Comparison of ENCODE assay signal across 16 cellular contexts in the genomic region with DNA sequence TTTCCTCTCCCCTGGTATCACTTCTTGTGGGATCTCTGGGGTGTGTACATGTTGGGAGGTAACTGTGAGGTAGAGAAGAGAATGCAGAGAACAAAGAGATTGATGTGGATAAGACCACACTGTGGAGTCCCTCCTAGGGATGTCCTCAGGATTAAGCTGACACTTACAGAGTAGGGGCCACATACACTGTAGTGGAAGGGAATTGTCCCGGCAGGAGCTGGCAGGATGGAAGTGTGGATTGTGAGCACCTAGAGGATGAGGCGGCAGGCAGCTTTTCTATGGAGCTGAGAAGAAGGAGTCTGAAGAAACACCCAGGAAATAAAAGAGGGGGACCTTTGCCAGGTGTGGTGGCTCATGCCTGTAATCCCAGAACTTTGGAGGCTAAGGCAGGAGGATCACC. TPM values are rescaled to one million over a fixed set of nuclear protein-coding genes. Genes with fewer than 3 reads are reported as not detected.
DNase-seq lines count a peak whose midpoint lies in the region; ATAC-seq and TF ChIP-seq lines count a peak whose summit lies in the region.
"Had no signal": no experiment of that assay in that cellular context is flagged by ENCODE, and none has a peak within 500 bp of the region (broad histone marks: within the 10 kb centered on the region; RNA-seq: fewer than 3 reads in every experiment).

No MANE protein-coding gene starts in this region.

- peaks cover 26% of the 10 kb centered on the region for H3K4me1 Mint-ChIP-seq in activated naive CD4-positive, alpha-beta T cell treated with anti-CD3 and anti-CD28 coated beads, Interleukin-2, amount 50 U/mL, for 24 hours
- H3K4me1 Mint-ChIP-seq in activated CD4-positive, alpha-beta memory T cell treated with anti-CD3 and anti-CD28 coated beads for 36 hours (ENCODE audit: low read depth) = peaks cover 36% of the 10 kb centered on the region
- H3K4me1 Mint-ChIP-seq in naive thymus-derived CD4-positive, alpha-beta T cell = peaks cover 22 to 37% (median 34%) of the 10 kb centered on the region in 7 donors

- peak overlapping the region; percentile 26 for H3K27ac Mint-ChIP-seq in activated naive CD4-positive, alpha-beta T cell treated with anti-CD3 and anti-CD28 coated beads, Interleukin-2, amount 50 U/mL, for 24 hours
- peak overlapping the region; percentile 2 for H3K27ac Mint-ChIP-seq in activated CD4-positive, alpha-beta memory T cell treated with anti-CD3 and anti-CD28 coated beads for 36 hours
- peak overlapping the region in 6 of 9 donors; percentile 0 to 79 (median 34) for H3K27ac Mint-ChIP-seq in naive thymus-derived CD4-positive, alpha-beta T cell
- H3K27ac Mint-ChIP-seq: B cell had no signal

- intact Hi-C loops in activated CD4-positive, alpha-beta memory T cell treated with anti-CD3 and anti-CD28 coated beads for 36 hours (cut with micrococcal nuclease) = no loop called here
- intact Hi-C loops in naive thymus-derived CD4-positive, alpha-beta T cell (cut with micrococcal nuclease) = no loop called here
- intact Hi-C loops in Right ventricle myocardium inferior (cut with DNase I) = no loop called here

- ATAC-seq in naive thymus-derived CD4-positive, alpha-beta T cell = no peak
- no peak for ATAC-seq in Right ventricle myocardium inferior
- ATAC-seq: PC-3 had no signal

- H3K9me3 ChIP-seq in HEK293 (ENCODE audit: control insufficient read depth, insufficient read depth, low read depth, low read length) = no peaks in the 10 kb centered on the region
- no peaks in the 10 kb centered on the region for H3K9me3 ChIP-seq in naive thymus-derived CD4-positive, alpha-beta T cell (ENCODE audit: control insufficient read depth in 2 of 3, low read length in 3 of 3)
- H3K9me3 ChIP-seq: MG63 had no signal

- no peaks in the 10 kb centered on the region for H3K27me3 ChIP-seq in naive thymus-derived CD4-positive, alpha-beta T cell (ENCODE audit: control insufficient read depth in 2 of 2, insufficient read depth in 2 of 2, low read length in 2 of 2)
- H3K27me3 ChIP-seq: MG63 had no signal

- no peak for DNase-seq in activated naive CD4-positive, alpha-beta T cell (lab: John Stamatoyannopoulos, UW)
- no peak for DNase-seq in activated CD4-positive, alpha-beta memory T cell treated with anti-CD3 and anti-CD28 coated beads for 36 hours
- no peak for DNase-seq in naive thymus-derived CD4-positive, alpha-beta T cell
- DNase-seq in amygdala (lab: John Stamatoyannopoulos, UW) (no peak), Right ventricle myocardium inferior (ENCODE audit: missing footprints) (no peak)
- DNase-seq: GOT3, MG63, NCI-H1105, NCI-H187, NCI-H446, PC-3 had no signal

- no peak overlapping the region for H3K27ac ChIP-seq in HEK293 (ENCODE audit: extremely low read depth, low read depth, low read length)
- H3K27ac ChIP-seq in naive thymus-derived CD4-positive, alpha-beta T cell (ENCODE audit: low read depth, low read length) = no peak overlapping the region
- H3K27ac ChIP-seq: HL-60, KMS-11 had no signal

- POLR2A ChIA-PET in HEK293 (lab: Yijun Ruan, JAX) = no interaction called here
- POLR2A ChIA-PET in activated CD4-positive, alpha-beta memory T cell treated with anti-CD3 and anti-CD28 coated beads for 36 hours (lab: Charles Lee) = no interaction called here
- POLR2A ChIA-PET in naive thymus-derived CD4-positive, alpha-beta T cell (lab: Charles Lee) = interaction anchor here (1.4 kb wide), 1 partner anchor 37 kb away, joined by 3 read pairs; no protein-coding TSS in a partner anchor

- H3K36me3 Mint-ChIP-seq in activated naive CD4-positive, alpha-beta T cell treated with anti-CD3 and anti-CD28 coated beads, Interleukin-2, amount 50 U/mL, for 24 hours = peaks cover 15% of the 10 kb centered on the region
- H3K36me3 Mint-ChIP-seq in activated CD4-positive, alpha-beta memory T cell treated with anti-CD3 and anti-CD28 coated beads for 36 hours = peaks cover 47% of the 10 kb centered on the region
- peaks cover 9 to 45% (median 32%) of the 10 kb centered on the region in 5 donors for H3K36me3 Mint-ChIP-seq in naive thymus-derived CD4-positive, alpha-beta T cell

- no peaks in the 10 kb centered on the region for H3K27me3 Mint-ChIP-seq in activated naive CD4-positive, alpha-beta T cell treated with anti-CD3 and anti-CD28 coated beads, Interleukin-2, amount 50 U/mL, for 24 hours
- no peaks in the 10 kb centered on the region for H3K27me3 Mint-ChIP-seq in activated CD4-positive, alpha-beta memory T cell treated with anti-CD3 and anti-CD28 coated beads for 36 hours
- no peaks in the 10 kb centered on the region for H3K27me3 Mint-ChIP-seq in naive thymus-derived CD4-positive, alpha-beta T cell
- H3K27me3 Mint-ChIP-seq: B cell had no signal

- no peak overlapping the region for H3K4me3 Mint-ChIP-seq in activated naive CD4-positive, alpha-beta T cell treated with anti-CD3 and anti-CD28 coated beads, Interleukin-2, amount 50 U/mL, for 24 hours
- no peak overlapping the region for H3K4me3 Mint-ChIP-seq in activated CD4-positive, alpha-beta memory T cell treated with anti-CD3 and anti-CD28 coated beads for 36 hours
- no peak overlapping the region for H3K4me3 Mint-ChIP-seq in naive thymus-derived CD4-positive, alpha-beta T cell
- H3K4me3 Mint-ChIP-seq: B cell had no signal

- CTCF ChIA-PET in HEK293 (lab: Yijun Ruan, JAX) = interaction anchor here (1.0 to 1.5 kb wide), 2 partner anchors 7 to 11 kb away, joined by 3 to 6 read pairs; no protein-coding TSS in a partner anchor
- CTCF ChIA-PET in activated CD4-positive, alpha-beta memory T cell treated with anti-CD3 and anti-CD28 coated beads for 36 hours (lab: Charles Lee) = no interaction called here
- CTCF ChIA-PET in naive thymus-derived CD4-positive, alpha-beta T cell (lab: Charles Lee) = interaction anchor here (1.1 kb wide), 1 partner anchor 14 kb away, joined by 3 read pairs; no protein-coding TSS in a partner anchor

- H3K36me3 ChIP-seq in HEK293 (ENCODE audit: control insufficient read depth in 2 of 2, insufficient read depth in 1 of 2, low read length in 2 of 2) = peaks cover 18 to 47% of the 10 kb centered on the region in 2 experiments; a peak in 2 of 3 replicates
- H3K36me3 ChIP-seq in naive thymus-derived CD4-positive, alpha-beta T cell (ENCODE audit: control insufficient read depth in 2 of 3, insufficient read depth in 3 of 3, low read length in 3 of 3) = peaks cover 6 to 57% (median 19%) of the 10 kb centered on the region in 3 experiments
- H3K36me3 ChIP-seq: MG63 had no signal

- no peaks in the 10 kb centered on the region for H3K9me3 Mint-ChIP-seq in activated naive CD4-positive, alpha-beta T cell treated with anti-CD3 and anti-CD28 coated beads, Interleukin-2, amount 50 U/mL, for 24 hours
- no peaks in the 10 kb centered on the region for H3K9me3 Mint-ChIP-seq in activated CD4-positive, alpha-beta memory T cell treated with anti-CD3 and anti-CD28 coated beads for 36 hours
- H3K9me3 Mint-ChIP-seq in naive thymus-derived CD4-positive, alpha-beta T cell = no peaks in the 10 kb centered on the region

- H3K4me1 ChIP-seq in HEK293 (ENCODE audit: control insufficient read depth, insufficient read depth, low read length) = peaks cover 5% of the 10 kb centered on the region
- peaks cover 20 to 32% of the 10 kb centered on the region in 2 donors for H3K4me1 ChIP-seq in naive thymus-derived CD4-positive, alpha-beta T cell (ENCODE audit: control insufficient read depth in 2 of 2, insufficient read depth in 2 of 2, low read length in 2 of 2)

- no peak for TF ChIP-seq CTCF in HEK293 (tag by site-specific recombination; IDR thresholded peaks at IDR 0.05)

- no peak overlapping the region for H3K4me3 ChIP-seq in HEK293 (ENCODE audit: low read depth, low read length)
- H3K4me3 ChIP-seq in naive thymus-derived CD4-positive, alpha-beta T cell (ENCODE audit: low read length) = no peak overlapping the region
- H3K4me3 ChIP-seq: MG63 had no signal

TF ChIP-seq in HEK293, 187 proteins besides CTCF, POLR2A, EP300 and RAD21:
- TF ChIP-seq ZNF10 (tag by site-specific recombination; IDR thresholded peaks at IDR 0.05) (0 out of 2 replicates have a peak, but pooled peaks have one; percentile 0), MYNN (tag by site-specific recombination; IDR thresholded peaks at IDR 0.05; ENCODE audit: borderline replicate concordance) (no peak), ZBTB48 (tag by site-specific recombination; IDR thresholded peaks at IDR 0.05) (no peak)
TF ChIP-seq in HEK293: peak in this region for 1.

RNA-seq across cellular contexts. Expression of a gene that starts 13.5 kb away (rescaled TPM):
- total RNA-seq in activated CD4-positive, alpha-beta memory T cell treated with anti-CD3 and anti-CD28 coated beads for 36 hours = 10 to 100 TPM; 60.9 to 62.5 TPM
- total RNA-seq in naive thymus-derived CD4-positive, alpha-beta T cell = 10 to 100 TPM; 15.8 to 42.4 (median 23.3) TPM
- 1 to 10 TPM; 5.7 to 9.8 TPM for polyA plus RNA-seq in naive thymus-derived CD4-positive, alpha-beta T cell
- total RNA-seq in Right ventricle myocardium inferior = 21.5 TPM

RNA-seq across cellular contexts. Expression of a gene that starts 21.2 kb away (rescaled TPM):
- 10 to 100 TPM in 1 of 2 experiments, 1 to 10 TPM in 1; 9.9 to 11.4 TPM for total RNA-seq in activated CD4-positive, alpha-beta memory T cell treated with anti-CD3 and anti-CD28 coated beads for 36 hours
- total RNA-seq in naive thymus-derived CD4-positive, alpha-beta T cell = 100 to 1,000 TPM in 2 of 5 experiments, 10 to 100 TPM in 3; 29.1 to 174 (median 71.3) TPM
- polyA plus RNA-seq in naive thymus-derived CD4-positive, alpha-beta T cell = under 1 TPM in 1 of 2 donors, not detected in 1; 0.48 TPM
- 0.84 TPM for total RNA-seq in Right ventricle myocardium inferior

RNA-seq across cellular contexts. Expression of a gene that starts 33.4 kb away (rescaled TPM):
- 10 to 100 TPM; 93.4 to 97.7 TPM for total RNA-seq in activated CD4-positive, alpha-beta memory T cell treated with anti-CD3 and anti-CD28 coated beads for 36 hours
- total RNA-seq in naive thymus-derived CD4-positive, alpha-beta T cell = 100 to 1,000 TPM; 199 to 504 (median 407) TPM
- 100 to 1,000 TPM; 143 to 199 TPM for polyA plus RNA-seq in naive thymus-derived CD4-positive, alpha-beta T cell
- total RNA-seq in Right ventricle myocardium inferior = 29.3 TPM

RNA-seq across cellular contexts. Expression of a gene that starts 33.6 kb away (rescaled TPM):
- total RNA-seq in activated CD4-positive, alpha-beta memory T cell treated with anti-CD3 and anti-CD28 coated beads for 36 hours = 1 to 10 TPM; 2.2 to 2.6 TPM
- total RNA-seq in naive thymus-derived CD4-positive, alpha-beta T cell = 1 to 10 TPM in 4 of 5 experiments, under 1 TPM in 1; 0.75 to 3.1 (median 1.7) TPM
- 1 to 10 TPM; 2.0 TPM for polyA plus RNA-seq in naive thymus-derived CD4-positive, alpha-beta T cell
- total RNA-seq in Right ventricle myocardium inferior = 0.41 TPM

RNA-seq across cellular contexts. Expression of a gene that starts 49.6 kb away (rescaled TPM):
- 10 to 100 TPM in 1 of 2 experiments, 1 to 10 TPM in 1; 9.2 to 11.0 TPM for total RNA-seq in activated CD4-positive, alpha-beta memory T cell treated with anti-CD3 and anti-CD28 coated beads for 36 hours
- 10 to 100 TPM in 1 of 5 experiments, 1 to 10 TPM in 4; 9.1 to 11.7 (median 9.5) TPM for total RNA-seq in naive thymus-derived CD4-positive, alpha-beta T cell
- polyA plus RNA-seq in naive thymus-derived CD4-positive, alpha-beta T cell = under 1 TPM in 1 of 2 donors, not detected in 1; 0.64 TPM
- total RNA-seq in Right ventricle myocardium inferior = 56.0 TPM
